Comparison of ENCODE assay signal across 11 cellular contexts in the genomic region with DNA sequence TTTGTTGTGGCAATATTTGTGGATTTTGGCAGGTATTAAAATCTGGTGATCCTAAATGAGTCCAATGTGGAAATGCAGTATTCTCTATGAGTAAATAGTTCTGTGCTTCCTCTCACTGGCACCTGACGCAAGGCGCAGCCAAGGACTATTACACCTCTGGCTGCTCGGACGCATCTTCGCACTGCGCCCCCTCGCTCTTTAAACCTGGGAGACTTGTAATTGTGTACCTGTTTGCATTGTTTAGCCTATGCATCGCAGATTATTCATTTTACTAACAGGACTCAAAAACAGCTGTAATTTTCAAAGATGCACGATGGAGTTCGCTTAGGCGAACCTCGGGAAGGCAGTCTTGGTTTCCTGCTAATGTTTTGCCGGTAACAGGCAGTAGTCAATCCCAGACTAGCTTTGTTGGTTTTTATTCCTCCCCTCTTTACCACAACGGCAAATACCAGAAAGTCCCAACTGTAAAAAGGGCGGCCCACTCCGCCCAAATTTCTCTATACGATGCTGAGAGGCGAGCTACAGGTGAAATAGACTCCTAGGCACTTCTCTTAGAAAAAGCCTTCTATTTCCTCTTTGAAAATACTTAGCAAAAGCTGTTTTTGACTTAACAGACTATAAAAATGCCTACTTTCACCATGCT.
A peak's percentile ranks its signal among the peaks of the same experiment; 100 is the strongest.
DNase-seq lines count a peak whose midpoint lies in the region; ATAC-seq and TF ChIP-seq lines count a peak whose summit lies in the region.
"Had no signal": no experiment of that assay in that cellular context is flagged by ENCODE, and none has a peak within 500 bp of the region (broad histone marks: within the 10 kb centered on the region; RNA-seq: fewer than 3 reads in every experiment).

No MANE protein-coding gene starts in this region.

- DNase-seq in CD8-positive, alpha-beta memory T cell = no peak
- no peak for DNase-seq in adipocyte (ENCODE audit: low read depth)
- no peak for DNase-seq in upper lobe of left lung
- DNase-seq in BE2C = no peak
- DNase-seq: KG1, midbrain had no signal

- 88 to 93% methylated on average over 18 of the region's 18 CpGs for WGBS in upper lobe of left lung, 2 donors

- CTCF ChIA-PET in CD8-positive, alpha-beta memory T cell (lab: Charles Lee) = interaction anchor here (1.1 to 9.2 kb wide), 4 partner anchors 46 to 783 kb away, joined by 4 to 133 read pairs (median 31); a partner anchor contains a TSS

- H3K27me3 ChIP-seq in CD8-positive, alpha-beta memory T cell (ENCODE audit: insufficient read depth, low read length, poor library complexity, severe bottlenecking) = peaks cover 52% of the 10 kb centered on the region
- no peaks in the 10 kb centered on the region for H3K27me3 ChIP-seq in OCI-LY1 (ENCODE audit: insufficient read depth, low read length)
- peaks cover 4% of the 10 kb centered on the region for H3K27me3 ChIP-seq in adipocyte (replicated peaks; ENCODE audit: control insufficient read depth, insufficient read depth, low read length)
- peaks cover 0 to 36% (median 17%) of the 10 kb centered on the region in 4 donors for H3K27me3 ChIP-seq in upper lobe of left lung
- H3K27me3 ChIP-seq in BE2C = peaks cover 14% of the 10 kb centered on the region
- H3K27me3 ChIP-seq: SJSA1 had no signal

- H3K4me1 Mint-ChIP-seq in CD8-positive, alpha-beta memory T cell = peaks cover 54 to 66% (median 63%) of the 10 kb centered on the region in 3 donors
- H3K4me1 Mint-ChIP-seq in nephron = peaks cover 60% of the 10 kb centered on the region

- H3K27me3 Mint-ChIP-seq in CD8-positive, alpha-beta memory T cell = peaks cover 53 to 60% of the 10 kb centered on the region in 2 donors
- H3K27me3 Mint-ChIP-seq in nephron (ENCODE audit: low read depth) = peaks cover 77% of the 10 kb centered on the region

- ATAC-seq in HG03097 (IDR thresholded peaks at IDR 0.05; ENCODE audit: low FRiP score, unreplicated experiment) (no peak), upper lobe of left lung (ENCODE audit: low FRiP score in 2 of 2) (no peak), GM21360 (IDR thresholded peaks at IDR 0.05; ENCODE audit: unreplicated experiment) (no peak)

- peak overlapping the region; percentile 91 for H3K4me2 ChIP-seq in OCI-LY1 (ENCODE audit: low read length)

- H3K9ac ChIP-seq in OCI-LY1 (ENCODE audit: low read length) (peak overlapping the region; percentile 91), adipocyte (ENCODE audit: low read length) (peak overlapping the region; percentile 90)

- H3K9me3 Mint-ChIP-seq in CD8-positive, alpha-beta memory T cell = peaks cover 0 to 3% (median 2%) of the 10 kb centered on the region in 5 donors
- H3K9me3 Mint-ChIP-seq in nephron = no peaks in the 10 kb centered on the region

- peaks cover 0 to 7% (median 2%) of the 10 kb centered on the region in 3 donors for H3K36me3 Mint-ChIP-seq in CD8-positive, alpha-beta memory T cell
- no peaks in the 10 kb centered on the region for H3K36me3 Mint-ChIP-seq in nephron (ENCODE audit: low read depth)

- TF ChIP-seq CTCF in OCI-LY1 (IDR thresholded peaks at IDR 0.05; ENCODE audit: low read length) (peak; percentile 43), nephron (IDR thresholded peaks at IDR 0.05; ENCODE audit: unreplicated experiment in 3 of 3) (no peak), upper lobe of left lung (IDR thresholded peaks at IDR 0.05) (no peak), BE2C (IDR thresholded peaks at IDR 0.05; ENCODE audit: low read depth, low read length) (no peak)

- H3K27ac Mint-ChIP-seq in CD8-positive, alpha-beta memory T cell = peak overlapping the region in 6 of 8 donors; percentile 57 to 97 (median 70)
- peak overlapping the region; percentile 88 to 99 (median 92) for H3K27ac Mint-ChIP-seq in nephron

- 0 out of 2 replicates have a peak, but pooled peaks cover 3% of the 10 kb centered on the region for H3F3A ChIP-seq in OCI-LY1 (ENCODE audit: insufficient read depth, low read length)

- H3K27ac ChIP-seq in CD8-positive, alpha-beta memory T cell (ENCODE audit: low read depth, low read length) = no peak overlapping the region
- peak overlapping the region; percentile 95 for H3K27ac ChIP-seq in OCI-LY1 (ENCODE audit: low read depth, low read length, poor library complexity, severe bottlenecking)
- no peak overlapping the region for H3K27ac ChIP-seq in upper lobe of left lung
- H3K27ac ChIP-seq: SJSA1 had no signal

- no peaks in the 10 kb centered on the region for H3K9me2 ChIP-seq in OCI-LY1 (ENCODE audit: low read depth, low read length)

- no peak for TF ChIP-seq EP300 in upper lobe of left lung (IDR thresholded peaks at IDR 0.05)

- no peak for TF ChIP-seq POLR2A in upper lobe of left lung (IDR thresholded peaks at IDR 0.05)

- H3K4me3 ChIP-seq in CD8-positive, alpha-beta memory T cell (ENCODE audit: low read length) = peak overlapping the region; percentile 35
- peak overlapping the region; percentile 69 for H3K4me3 ChIP-seq in OCI-LY1 (ENCODE audit: low read depth, low read length, poor library complexity, severe bottlenecking)
- peak overlapping the region; percentile 86 for H3K4me3 ChIP-seq in adipocyte (ENCODE audit: low read length)
- H3K4me3 ChIP-seq in upper lobe of left lung = no peak overlapping the region
- no peak overlapping the region for H3K4me3 ChIP-seq in BE2C (ENCODE audit: low read depth, low read length)
- H3K4me3 ChIP-seq: SJSA1 had no signal

- peaks cover 5% of the 10 kb centered on the region for H3K79me2 ChIP-seq in OCI-LY1 (ENCODE audit: insufficient read depth, low read length)

- H3K36me3 ChIP-seq in CD8-positive, alpha-beta memory T cell (ENCODE audit: insufficient read depth, low read length) = no peaks in the 10 kb centered on the region
- H3K36me3 ChIP-seq in OCI-LY1 (ENCODE audit: insufficient read depth, low read length) (peaks cover 13% of the 10 kb centered on the region), adipocyte (ENCODE audit: control insufficient read depth, insufficient read depth, low read length, severe bottlenecking) (no peaks in the 10 kb centered on the region), upper lobe of left lung (no peaks in the 10 kb centered on the region), BE2C (peaks cover 4% of the 10 kb centered on the region)
- H3K36me3 ChIP-seq: SJSA1 had no signal

- no peak overlapping the region for H2AFZ ChIP-seq in OCI-LY1 (ENCODE audit: low read length)

- POLR2A ChIA-PET in CD8-positive, alpha-beta memory T cell (lab: Charles Lee) = interaction anchor here (1.5 to 3.5 kb wide), 2 partner anchors 46 to 132 kb away, joined by 3 to 15 read pairs; a partner anchor contains a TSS

- H4K20me1 ChIP-seq in OCI-LY1 (ENCODE audit: insufficient read depth, low read length) = no peaks in the 10 kb centered on the region

- peak overlapping the region; percentile 59 to 93 (median 83) for H3K4me3 Mint-ChIP-seq in CD8-positive, alpha-beta memory T cell
- H3K4me3 Mint-ChIP-seq in nephron = peak overlapping the region; percentile 81 to 90 (median 82)

- peaks cover 66% of the 10 kb centered on the region for H3K4me1 ChIP-seq in CD8-positive, alpha-beta memory T cell (ENCODE audit: insufficient read depth, low read length)
- peaks cover 55% of the 10 kb centered on the region for H3K4me1 ChIP-seq in OCI-LY1 (ENCODE audit: insufficient read depth, low read length, severe bottlenecking)
- H3K4me1 ChIP-seq in adipocyte (ENCODE audit: control insufficient read depth, insufficient read depth, low read length) = peaks cover 36% of the 10 kb centered on the region
- H3K4me1 ChIP-seq in upper lobe of left lung = peaks cover 17 to 49% (median 40%) of the 10 kb centered on the region in 4 donors
- H3K4me1 ChIP-seq in BE2C = no peaks in the 10 kb centered on the region; the same call in 1 of the 2 replicates

- H3K9me3 ChIP-seq in CD8-positive, alpha-beta memory T cell (ENCODE audit: low read length) = no peaks in the 10 kb centered on the region
- H3K9me3 ChIP-seq in OCI-LY1 (ENCODE audit: low read length) (peaks cover 14% of the 10 kb centered on the region), adipocyte (ENCODE audit: control insufficient read depth, low read length) (peaks cover 11% of the 10 kb centered on the region), upper lobe of left lung (no peaks in the 10 kb centered on the region), BE2C (no peaks in the 10 kb centered on the region)
- H3K9me3 ChIP-seq: SJSA1 had no signal

Comparison
In these comparisons a context has a peak if more than half of its experiments do, and no peak if none do; other contexts are left out.
1. H3K4me3 ChIP-seq: peak in CD8-positive, alpha-beta memory T cell (single experiment), OCI-LY1 (single experiment) and adipocyte (single experiment); none in upper lobe of left lung (0 of 4) and BE2C (single experiment).